ENCODE assay signal across 8 cellular contexts in the genomic region with DNA sequence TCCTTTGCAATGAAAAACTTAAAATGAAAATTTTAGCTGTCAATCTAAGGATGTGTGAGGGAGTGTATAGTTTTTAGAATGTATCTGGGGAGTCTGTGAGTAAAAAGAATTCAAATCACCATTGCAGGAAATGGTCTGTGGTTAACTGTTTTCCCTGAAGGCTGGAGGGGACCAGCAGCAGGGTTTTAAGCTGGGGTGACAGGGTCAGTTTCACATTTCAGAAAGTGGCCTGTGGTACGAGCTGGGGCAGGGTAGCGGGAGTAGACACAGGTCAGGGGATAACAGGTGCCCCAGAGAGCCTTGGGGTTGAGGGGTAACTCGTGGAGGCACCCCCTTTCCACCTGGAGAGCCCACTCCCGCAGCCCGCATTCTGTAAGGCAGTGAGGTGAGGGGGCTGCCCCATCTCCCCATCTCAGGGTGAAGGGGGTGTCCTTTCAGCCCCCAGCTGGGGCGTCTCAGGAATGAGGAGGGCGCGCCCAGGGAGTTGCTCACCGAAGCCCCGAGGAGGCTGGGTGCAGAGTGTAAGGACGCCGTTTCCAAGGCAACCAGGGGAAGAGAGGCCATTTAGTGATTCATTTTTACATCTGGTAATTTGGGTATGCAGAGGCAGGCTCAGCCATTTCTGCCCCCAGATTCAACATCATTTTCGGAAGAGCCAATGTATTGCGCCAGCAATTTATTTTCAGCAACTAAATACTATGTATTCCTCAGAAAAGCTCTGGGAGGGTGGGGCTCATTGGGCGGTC.
DNase-seq lines count a peak whose midpoint lies in the region; ATAC-seq, FAIRE-seq and TF ChIP-seq lines count a peak whose summit lies in the region.

No MANE protein-coding gene starts in this region.

- peaks cover 8 to 9% of the 10 kb centered on the region in 2 donors for H3K4me1 Mint-ChIP-seq in effector memory CD8-positive, alpha-beta T cell (ENCODE audit: low read depth in 2 of 2)
- H3K4me1 Mint-ChIP-seq in mesothelial cell of epicardium = peaks cover 4% of the 10 kb centered on the region

- DNase-seq in GM10266 (ENCODE audit: extremely low spot score) (peak; percentile 67), Peyer's patch (no peak), kidney (no peak), iPS-NIHi7 (ENCODE audit: extremely low spot score) (no peak), mesothelial cell of epicardium (ENCODE audit: low spot score in 2 of 2, unreplicated experiment in 2 of 2) (no peak)
- DNase-seq in effector memory CD8-positive, alpha-beta T cell = no peak

- no peak overlapping the region for H3K27ac ChIP-seq in Peyer's patch
- no peak overlapping the region for H3K27ac ChIP-seq in kidney (ENCODE audit: low read depth in 2 of 2, low read length in 2 of 2)

- H3K36me3 ChIP-seq in Peyer's patch (no peaks in the 10 kb centered on the region), kidney (ENCODE audit: control insufficient read depth in 1 of 2, insufficient read depth in 2 of 2, low read length in 2 of 2) (no peaks in the 10 kb centered on the region)

- H3K9me3 ChIP-seq in Peyer's patch = no peaks in the 10 kb centered on the region
- H3K9me3 ChIP-seq in kidney (ENCODE audit: control insufficient read depth in 1 of 2, low read length in 2 of 2) = no peaks in the 10 kb centered on the region

- ATAC-seq in GM19463 (IDR thresholded peaks at IDR 0.05; ENCODE audit: unreplicated experiment) (peak; percentile 84), HG03378 (IDR thresholded peaks at IDR 0.05; ENCODE audit: unreplicated experiment) (peak; percentile 68)
- peak; percentile 41 for ATAC-seq in effector memory CD8-positive, alpha-beta T cell (replicated peaks)

- intact Hi-C loops in kidney (cut with DNase I) = no loop called here

- peak overlapping the region; percentile 54 to 74 for H3K27ac Mint-ChIP-seq in effector memory CD8-positive, alpha-beta T cell
- H3K27ac Mint-ChIP-seq in mesothelial cell of epicardium = no peak overlapping the region

- H3K36me3 Mint-ChIP-seq in effector memory CD8-positive, alpha-beta T cell (ENCODE audit: insufficient read depth) = no peaks in the 10 kb centered on the region
- no peaks in the 10 kb centered on the region for H3K36me3 Mint-ChIP-seq in mesothelial cell of epicardium

- peak overlapping the region; percentile 66 to 70 for H3K4me3 Mint-ChIP-seq in effector memory CD8-positive, alpha-beta T cell
- H3K4me3 Mint-ChIP-seq in mesothelial cell of epicardium = no peak overlapping the region

- TF ChIP-seq CTCF in GM10266 (IDR thresholded peaks at IDR 0.05; ENCODE audit: control insufficient read depth, insufficient read depth, low read depth, missing control alignments) (no peak), Peyer's patch (IDR thresholded peaks at IDR 0.05) (no peak), kidney (IDR thresholded peaks at IDR 0.05; ENCODE audit: borderline replicate concordance, extremely low read depth, insufficient read depth) (no peak), mesothelial cell of epicardium (IDR thresholded peaks at IDR 0.05; ENCODE audit: unreplicated experiment) (no peak)

- no peaks in the 10 kb centered on the region for H3K9me3 Mint-ChIP-seq in effector memory CD8-positive, alpha-beta T cell
- H3K9me3 Mint-ChIP-seq in mesothelial cell of epicardium = no peaks in the 10 kb centered on the region

- no peak for TF ChIP-seq POLR2A in Peyer's patch (IDR thresholded peaks at IDR 0.05)

- H3K4me3 ChIP-seq in Peyer's patch = peak overlapping the region in 1 of 4 donors; percentile 6
- H3K4me3 ChIP-seq in kidney (ENCODE audit: low read length in 2 of 2) = no peak overlapping the region

- peaks cover 0 to 7% (median 0%) of the 10 kb centered on the region in 4 donors for H3K4me1 ChIP-seq in Peyer's patch
- H3K4me1 ChIP-seq in kidney (ENCODE audit: control insufficient read depth in 1 of 2, insufficient read depth in 1 of 2, low read depth in 1 of 2, low read length in 2 of 2) = peaks cover 0 to 4% of the 10 kb centered on the region in 2 donors

- H3K9ac ChIP-seq in kidney (ENCODE audit: low read length in 2 of 2) = no peak overlapping the region

- FAIRE-seq in kidney (lab: Jason Lieb, UNC) = no peak

- no peaks in the 10 kb centered on the region for H3K27me3 Mint-ChIP-seq in effector memory CD8-positive, alpha-beta T cell
- peaks cover 3% of the 10 kb centered on the region for H3K27me3 Mint-ChIP-seq in mesothelial cell of epicardium (ENCODE audit: low read depth)

- no peaks in the 10 kb centered on the region for H3K27me3 ChIP-seq in Peyer's patch
